ENCODE assay signal across 26 cellular contexts in the genomic region with DNA sequence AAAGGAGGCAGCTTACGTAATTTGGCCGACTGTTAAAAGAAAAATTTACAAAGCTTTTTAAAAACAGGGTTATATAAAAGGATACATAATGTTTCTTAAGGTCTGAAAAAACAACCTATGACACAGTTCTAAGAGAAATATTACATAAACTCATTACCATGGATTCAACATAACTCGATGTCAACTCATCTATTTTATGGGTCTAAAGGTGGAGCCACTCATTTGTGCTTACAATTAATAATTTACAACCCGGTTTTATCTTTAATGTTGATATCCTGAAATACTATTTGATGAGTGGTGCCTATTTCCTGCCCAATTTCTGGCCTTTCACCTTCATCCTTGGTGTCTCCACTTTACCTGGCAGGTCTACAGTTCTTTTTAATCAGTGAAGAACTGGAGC.
"Had no signal": no experiment of that assay in that cellular context is flagged by ENCODE, and none has a peak within 500 bp of the region (broad histone marks: within the 10 kb centered on the region; RNA-seq: fewer than 3 reads in every experiment).

No MANE protein-coding gene starts in this region.

- H3K27me3 Mint-ChIP-seq: effector memory CD8-positive, alpha-beta T cell; memory B cell; progenitor cell of endocrine pancreas; stimulated activated memory B cell treated with anti-CD40 and anti-IgM and Interleukin-4, amounts not matched to agents 10 μg/mL and 1 μg/mL and 100 μg/mL, for 72 hours; type B pancreatic cell had no signal

- H3K79me2 ChIP-seq: parathyroid adenoma had no signal

- H3K27me3 ChIP-seq: esophagus squamous epithelium, heart right ventricle, spleen, testis, tibial artery had no signal

- ATAC-seq: effector memory CD8-positive, alpha-beta T cell; heart right ventricle; left lobe of liver; natural killer cell; sciatic nerve; stimulated activated memory B cell treated with anti-CD40 and anti-IgM and Interleukin-4, amounts not matched to agents 10 μg/mL and 1 μg/mL and 100 μg/mL, for 72 hours; stimulated activated naive CD8-positive, alpha-beta T cell treated with anti-CD3 and anti-CD28 coated beads, Interleukin-15, Interleukin-2, amounts not matched to agents 100 U/mL and 50 U/mL, for 24 hours had no signal

- H2AFZ ChIP-seq: parathyroid adenoma had no signal

- DNase-seq: cortex of kidney; effector memory CD8-positive, alpha-beta T cell; erythroblast; esophagus squamous epithelium; foreskin melanocyte; glutamatergic neuron; heart right ventricle; hippocampal formation; natural killer cell; spleen; stimulated activated CD4-positive, alpha-beta T cell treated with anti-CD3 and anti-CD28 coated beads, Interleukin-4, amount 100 ng/mL, for 4 hours; stimulated activated naive CD8-positive, alpha-beta T cell treated with anti-CD3 and anti-CD28 coated beads, Interleukin-15, Interleukin-2, amounts not matched to agents 100 U/mL and 50 U/mL, for 24 hours; substantia nigra; testis; tibial artery had no signal

- H3K4me1 Mint-ChIP-seq: memory B cell; natural killer cell; neural crest cell; stimulated activated memory B cell treated with anti-CD40 and anti-IgM and Interleukin-4, amounts not matched to agents 10 μg/mL and 1 μg/mL and 100 μg/mL, for 72 hours had no signal

- H3K9me3 Mint-ChIP-seq: effector memory CD8-positive, alpha-beta T cell; memory B cell; natural killer cell; neural crest cell; stimulated activated memory B cell treated with anti-CD40 and anti-IgM and Interleukin-4, amounts not matched to agents 10 μg/mL and 1 μg/mL and 100 μg/mL, for 72 hours; type B pancreatic cell had no signal

- H3K27ac ChIP-seq: esophagus squamous epithelium, heart right ventricle, parathyroid adenoma, spleen, testis, tibial artery had no signal

- H3K4me1 ChIP-seq: heart right ventricle, parathyroid adenoma, spleen, testis, tibial artery had no signal

- H3K27ac Mint-ChIP-seq: effector memory CD8-positive, alpha-beta T cell; memory B cell; natural killer cell; progenitor cell of endocrine pancreas; stimulated activated memory B cell treated with anti-CD40 and anti-IgM and Interleukin-4, amounts not matched to agents 10 μg/mL and 1 μg/mL and 100 μg/mL, for 72 hours; type B pancreatic cell had no signal

- FAIRE-seq: endometrium, urothelium cell line had no signal

- H3K9me3 ChIP-seq: esophagus squamous epithelium, heart right ventricle, spleen, testis, tibial artery had no signal

- H3K4me3 Mint-ChIP-seq: effector memory CD8-positive, alpha-beta T cell; memory B cell; natural killer cell; neural crest cell; stimulated activated memory B cell treated with anti-CD40 and anti-IgM and Interleukin-4, amounts not matched to agents 10 μg/mL and 1 μg/mL and 100 μg/mL, for 72 hours; type B pancreatic cell had no signal

- H3K4me3 ChIP-seq: esophagus squamous epithelium, heart right ventricle, lung, spleen, testis, tibial artery had no signal
